9 cellular contexts compared by ENCODE assay signal in the genomic region with DNA sequence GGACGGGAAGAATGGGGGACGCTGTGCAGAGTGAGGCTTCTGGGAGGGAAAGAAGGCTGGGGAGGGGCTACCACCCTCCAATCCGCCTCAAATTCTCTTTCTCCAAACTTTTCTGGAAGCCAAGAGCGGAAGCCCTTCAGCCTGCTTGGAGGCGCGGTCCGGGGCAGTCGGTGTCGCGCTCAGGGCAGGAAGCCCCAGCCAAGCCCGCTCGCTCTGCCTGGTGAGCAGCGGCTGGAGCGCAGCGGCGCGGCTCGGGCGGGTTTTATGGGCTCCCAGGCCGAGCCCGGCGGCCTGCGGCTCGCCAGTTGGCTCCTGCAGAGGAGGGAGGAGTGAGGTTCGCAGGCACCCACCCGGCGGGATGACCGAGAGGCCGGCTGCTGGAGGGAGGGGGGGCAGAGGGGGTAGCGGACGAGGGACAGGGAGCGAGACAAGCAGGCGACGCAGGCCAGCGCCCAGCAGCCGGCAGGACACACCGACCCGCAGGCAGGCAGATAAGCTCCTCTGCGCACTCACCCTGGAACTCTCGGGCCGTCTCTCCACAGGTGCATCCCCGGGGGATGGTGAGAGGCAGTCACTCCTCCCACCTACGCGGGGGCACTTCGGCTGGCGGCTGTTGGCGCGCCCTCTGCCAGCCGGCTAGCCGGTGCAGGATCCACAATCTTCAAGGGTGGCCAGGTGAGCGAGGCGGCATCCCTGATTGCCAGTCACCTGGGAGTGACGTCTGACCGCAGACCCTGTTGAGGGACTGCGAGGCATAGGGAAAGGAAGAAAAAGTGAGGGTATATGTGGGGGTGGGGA. TPM values are rescaled to one million over a fixed set of nuclear protein-coding genes. Genes with fewer than 3 reads are reported as not detected.
DNase-seq lines count a peak whose midpoint lies in the region; ATAC-seq and TF ChIP-seq lines count a peak whose summit lies in the region.
"Had no signal": no experiment of that assay in that cellular context is flagged by ENCODE, and none has a peak within 500 bp of the region (broad histone marks: within the 10 kb centered on the region; RNA-seq: fewer than 3 reads in every experiment).

A gene with protein sequence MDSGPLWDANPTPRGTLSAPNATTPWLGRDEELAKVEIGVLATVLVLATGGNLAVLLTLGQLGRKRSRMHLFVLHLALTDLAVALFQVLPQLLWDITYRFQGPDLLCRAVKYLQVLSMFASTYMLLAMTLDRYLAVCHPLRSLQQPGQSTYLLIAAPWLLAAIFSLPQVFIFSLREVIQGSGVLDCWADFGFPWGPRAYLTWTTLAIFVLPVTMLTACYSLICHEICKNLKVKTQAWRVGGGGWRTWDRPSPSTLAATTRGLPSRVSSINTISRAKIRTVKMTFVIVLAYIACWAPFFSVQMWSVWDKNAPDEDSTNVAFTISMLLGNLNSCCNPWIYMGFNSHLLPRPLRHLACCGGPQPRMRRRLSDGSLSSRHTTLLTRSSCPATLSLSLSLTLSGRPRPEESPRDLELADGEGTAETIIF (minus strand): TSS at position 238 of the 798 bp plus-strand sequence. CDS start 498 bp downstream, outside the sequence.

- DNase-seq in AG04450 (ENCODE audit: low read depth, low spot score) (no peak), HFFc6 (no peak), RPMI8226 (peak; percentile 87), mucosa of descending colon (peak; percentile 32 to 59 (median 56)), testis (peak; percentile 34), NCI-H1048 (lab: John Stamatoyannopoulos, UW) (no peak)
- no peak for DNase-seq in effector memory CD4-positive, alpha-beta T cell
- no peak for DNase-seq in CD4-positive, alpha-beta T cell

- no peaks in the 10 kb centered on the region for H3K36me3 ChIP-seq in effector memory CD4-positive, alpha-beta T cell (ENCODE audit: control insufficient read depth, insufficient read depth, low read length)
- H3K36me3 ChIP-seq in mucosa of descending colon (ENCODE audit: low read depth) = no peaks in the 10 kb centered on the region
- H3K36me3 ChIP-seq in testis (ENCODE audit: low read depth, missing control alignments) = no peaks in the 10 kb centered on the region

- peak; percentile 73 for ATAC-seq in mucosa of descending colon
- no peak for ATAC-seq in CD4-positive, alpha-beta T cell (ENCODE audit: poor library complexity)

- H3K27ac ChIP-seq in AG04450 (ENCODE audit: low read depth, low read length) (no peak within 1 kb of the TSS), testis (no peak within 1 kb of the TSS)
- H3K27ac ChIP-seq in effector memory CD4-positive, alpha-beta T cell (ENCODE audit: insufficient read depth, low read length, poor library complexity, severe bottlenecking) = no peak within 1 kb of the TSS
- no peak within 1 kb of the TSS for H3K27ac ChIP-seq in CD4-positive, alpha-beta T cell (ENCODE audit: low read depth, low read length)

- POLR2A ChIA-PET in AG04450 (lab: Yijun Ruan, JAX) = no interaction called here
- POLR2A ChIA-PET in CD4-positive, alpha-beta T cell (lab: Charles Lee) = no interaction called here

- H3K36me3 Mint-ChIP-seq in HFFc6 (ENCODE audit: low read depth) = peaks cover 9% of the 10 kb centered on the region; the same call in 1 of the 2 replicates
- H3K36me3 Mint-ChIP-seq in CD4-positive, alpha-beta T cell (ENCODE audit: low read depth) = no peaks in the 10 kb centered on the region

- intact Hi-C loops in mucosa of descending colon (cut with DNase I, micrococcal nuclease) (no loop called here), testis (cut with DNase I; ENCODE audit: low total_unique reads) (no loop called here)
- intact Hi-C loops in CD4-positive, alpha-beta T cell (cut with DNase I, micrococcal nuclease) = no loop called here

- H3K4me1 ChIP-seq in effector memory CD4-positive, alpha-beta T cell (ENCODE audit: control insufficient read depth, insufficient read depth, low read length, poor library complexity, severe bottlenecking) = peaks cover 4% of the 10 kb centered on the region
- H3K4me1 ChIP-seq in mucosa of descending colon (ENCODE audit: low read depth) (peaks cover 22% of the 10 kb centered on the region), testis (peaks cover 9% of the 10 kb centered on the region)

- H3K9me3 ChIP-seq in AG04450 (ENCODE audit: control insufficient read depth, insufficient read depth, low read length) (peaks cover 2% of the 10 kb centered on the region; the same call in 1 of the 2 replicates), mucosa of descending colon (peaks cover 6% of the 10 kb centered on the region), testis (no peaks in the 10 kb centered on the region)
- H3K9me3 ChIP-seq in effector memory CD4-positive, alpha-beta T cell (ENCODE audit: control insufficient read depth, low read length) = no peaks in the 10 kb centered on the region
- H3K9me3 ChIP-seq in CD4-positive, alpha-beta T cell (ENCODE audit: control insufficient read depth, low read length) = peaks cover 17% of the 10 kb centered on the region

- H3K4me3 ChIP-seq in AG04450 (ENCODE audit: low read depth, low read length) (peak within 1 kb of the TSS; percentile 32), mucosa of descending colon (no peak within 1 kb of the TSS), testis (peak within 1 kb of the TSS in 1 of 2 donors; percentile 29)
- peak within 1 kb of the TSS; percentile 29 for H3K4me3 ChIP-seq in effector memory CD4-positive, alpha-beta T cell (ENCODE audit: insufficient read depth, low read depth, low read length, poor library complexity, severe bottlenecking)

- WGBS in testis, 2 donors = 0 to 1% methylated on average over 13 to 53 of the region's 55 CpGs

- CTCF ChIA-PET in AG04450 (lab: Charles Lee) = no interaction called here
- CTCF ChIA-PET in CD4-positive, alpha-beta T cell (lab: Charles Lee) = no interaction called here

- H3K27me3 ChIP-seq in AG04450 (ENCODE audit: control insufficient read depth, insufficient read depth, low read length) (peaks cover 48% of the 10 kb centered on the region), testis (no peaks in the 10 kb centered on the region)
- H3K27me3 ChIP-seq in effector memory CD4-positive, alpha-beta T cell (replicated peaks; ENCODE audit: control insufficient read depth, insufficient read depth, low read length, poor library complexity, severe bottlenecking) = no peaks in the 10 kb centered on the region
- H3K27me3 ChIP-seq in CD4-positive, alpha-beta T cell (ENCODE audit: control insufficient read depth, insufficient read depth, low read length) = peaks cover 24% of the 10 kb centered on the region

- H3K9me3 Mint-ChIP-seq in HFFc6 = peaks cover 14% of the 10 kb centered on the region
- H3K9me3 Mint-ChIP-seq in CD4-positive, alpha-beta T cell = peaks cover 3% of the 10 kb centered on the region

- H3K27me3 Mint-ChIP-seq in HFFc6 (ENCODE audit: insufficient read depth) = peaks cover 27% of the 10 kb centered on the region
- H3K27me3 Mint-ChIP-seq in CD4-positive, alpha-beta T cell = peaks cover 51% of the 10 kb centered on the region

- H3K27ac Mint-ChIP-seq in HFFc6 = no peak within 1 kb of the TSS
- no peak within 1 kb of the TSS for H3K27ac Mint-ChIP-seq in CD4-positive, alpha-beta T cell

- H3K4me1 Mint-ChIP-seq in HFFc6 (ENCODE audit: low read depth) = no peaks in the 10 kb centered on the region
- no peaks in the 10 kb centered on the region for H3K4me1 Mint-ChIP-seq in CD4-positive, alpha-beta T cell (ENCODE audit: low read depth)

- no peak for TF ChIP-seq POLR2A in testis (IDR thresholded peaks at IDR 0.05)

- H3K4me3 Mint-ChIP-seq in HFFc6 = peak within 1 kb of the TSS; percentile 11; the same call in 1 of the 2 replicates
- H3K4me3 Mint-ChIP-seq in CD4-positive, alpha-beta T cell = no peak within 1 kb of the TSS

- TF ChIP-seq CTCF in AG04450 (IDR thresholded peaks at IDR 0.05; ENCODE audit: low read depth, low read length) (peak; percentile 5; the same call in 1 of the 2 replicates), HFFc6 (IDR thresholded peaks at IDR 0.05) (no peak), mucosa of descending colon (IDR thresholded peaks at IDR 0.05) (no peak), testis (IDR thresholded peaks at IDR 0.05) (no peak)
- TF ChIP-seq CTCF in CD4-positive, alpha-beta T cell (IDR thresholded peaks at IDR 0.05) = no peak

RNA-seq across cellular contexts. Expression of the gene that starts here (rescaled TPM):
- not detected in 2 replicates for polyA plus RNA-seq in AG04450 (2011; rRNA removed)
- polyA minus RNA-seq in AG04450 (2011; rRNA and poly(A)+ RNA removed) = not detected in 2 replicates
- not detected for total RNA-seq in HFFc6 (2021; fragmentation: NEBNext Ultra II Directional; extraction: Animal tissue kit (Norgen Biotek cat#: 25700))
- 1 to 10 TPM in 1 of 3 donors, under 1 TPM in 2; 0.72 to 1.9 (median 0.89) TPM for total RNA-seq in mucosa of descending colon
- total RNA-seq in testis = not detected
- not detected for polyA plus RNA-seq in testis (ENCODE audit: insufficient read depth, low read depth, low replicate concordance)
- total RNA-seq in CD4-positive, alpha-beta T cell = not detected
- total RNA-seq: dermis microvascular lymphatic vessel endothelial cell had no signal

Comparison
In these comparisons a context has a peak if more than half of its experiments do, and no peak if none do; other contexts are left out.
1. Peak in DNase-seq in testis; RNA of the gene not detected or under 1 TPM.
2. DNase-seq: peak in RPMI8226 (single experiment) and mucosa of descending colon (3 of 3); none in AG04450 (single experiment), HFFc6 (single experiment), effector memory CD4-positive, alpha-beta T cell (0 of 3), NCI-H1048 (single experiment) and CD4-positive, alpha-beta T cell (0 of 10).